Comparison of ENCODE assay signal across 24 cellular contexts in the genomic region with DNA sequence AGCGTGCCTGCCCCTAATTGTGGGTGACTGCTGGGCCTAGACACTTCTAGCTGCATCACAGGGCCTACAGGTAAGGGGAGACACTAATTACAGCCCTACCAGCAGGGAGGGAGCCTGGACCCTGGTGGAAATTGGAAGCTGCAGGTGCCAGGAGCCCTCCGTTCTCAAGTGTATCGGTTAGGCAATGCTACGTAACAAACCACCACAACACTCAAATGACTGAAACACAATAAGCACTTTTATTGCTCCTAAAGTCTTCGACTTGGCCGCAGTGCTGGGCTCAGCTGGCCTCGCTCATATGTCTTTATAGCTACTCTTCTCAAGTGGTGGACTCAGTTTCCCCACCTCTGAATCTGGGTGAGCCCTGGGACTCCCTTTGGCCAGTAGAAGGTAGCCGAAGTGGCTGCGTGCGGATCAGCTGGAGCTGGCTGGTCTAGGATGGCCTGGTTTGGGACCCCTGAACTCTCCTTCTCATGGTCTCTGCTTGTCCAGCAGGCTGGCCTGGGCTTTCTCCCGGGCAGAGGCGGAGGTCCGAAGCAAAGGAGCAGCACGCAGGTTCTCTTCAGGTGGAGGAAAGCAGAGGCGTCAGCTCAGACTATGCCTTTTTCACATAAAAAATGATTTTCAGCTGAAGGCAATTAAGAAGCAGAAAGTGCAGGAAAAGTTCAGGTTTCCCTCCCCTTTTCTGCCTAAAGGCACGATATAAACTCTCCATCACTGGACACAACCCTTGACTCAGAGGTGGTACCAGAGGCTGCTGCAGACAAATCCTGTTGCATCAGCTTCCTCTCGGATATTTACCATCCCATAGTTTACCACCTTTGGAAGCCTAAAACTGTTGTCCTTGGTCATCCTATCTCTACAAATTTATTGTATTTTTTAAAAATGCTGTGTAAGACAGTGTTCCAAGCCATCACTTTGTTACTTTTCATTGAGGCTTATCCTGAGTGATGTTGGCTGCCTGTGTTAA. TPM values are rescaled to one million over a fixed set of nuclear protein-coding genes. Genes with fewer than 3 reads are reported as not detected.
"Had no signal": no experiment of that assay in that cellular context is flagged by ENCODE, and none has a peak within 500 bp of the region (broad histone marks: within the 10 kb centered on the region; RNA-seq: fewer than 3 reads in every experiment).

No MANE protein-coding gene starts in this region.

- H3K9me3 Mint-ChIP-seq: activated B cell treated with CpG ODN at 0.5 μM for 24 hours; activated CD4-positive, alpha-beta T cell treated with anti-CD3 and anti-CD28 coated beads, Interleukin-2, amount 10 ng/mL, durations not matched to agents 24 days and 14 days; activated naive CD4-positive, alpha-beta T cell treated with anti-CD3 and anti-CD28 coated beads, Interleukin-2, amount 50 U/mL, for 72 hours; activated naive CD8-positive, alpha-beta T cell treated with anti-CD3 and anti-CD28 coated beads, Interleukin-2, amount 50 U/mL, for 24 hours; activated T-cell treated with anti-CD3 and anti-CD28 coated beads, Interleukin-2, amount 50 U/mL, for 24 hours; T-helper 1 cell treated with Interleukin-12 subunit alpha and Interleukin-12 subunit beta and Interleukin-4 antibody, amounts not matched to agents 30 μg/mL and 1 μg/mL, for 36 hours had no signal

- H3K9me3 ChIP-seq: ascending aorta, body of pancreas had no signal

- H3K36me3 ChIP-seq: ascending aorta had no signal

- H3K27me3 ChIP-seq: ascending aorta, body of pancreas had no signal

- H3K4me3 Mint-ChIP-seq: activated B cell treated with CpG ODN at 0.5 μM for 24 hours; activated CD4-positive, alpha-beta T cell treated with anti-CD3 and anti-CD28 coated beads, Interleukin-2, amount 10 ng/mL, durations not matched to agents 24 days and 14 days; activated CD8-positive, alpha-beta memory T cell treated with anti-CD3 and anti-CD28 coated beads, Interleukin-2, amount 10 ng/mL, durations not matched to agents 7 days and 5 days; activated naive CD8-positive, alpha-beta T cell treated with anti-CD3 and anti-CD28 coated beads, Interleukin-2, amount 50 U/mL, for 24 hours; activated T-cell treated with anti-CD3 and anti-CD28 coated beads, Interleukin-2, amount 50 U/mL, for 24 hours; T-helper 1 cell treated with Interleukin-12 subunit alpha and Interleukin-12 subunit beta and Interleukin-4 antibody, amounts not matched to agents 30 μg/mL and 1 μg/mL, for 36 hours had no signal

- H3K27ac Mint-ChIP-seq: activated B cell treated with CpG ODN at 0.5 μM for 24 hours; activated CD4-positive, alpha-beta T cell treated with anti-CD3 and anti-CD28 coated beads, Interleukin-2, amount 10 ng/mL, durations not matched to agents 24 days and 14 days; activated CD8-positive, alpha-beta memory T cell treated with anti-CD3 and anti-CD28 coated beads, Interleukin-2, amount 10 ng/mL, durations not matched to agents 7 days and 5 days; activated naive CD4-positive, alpha-beta T cell treated with anti-CD3 and anti-CD28 coated beads, Interleukin-2, amount 50 U/mL, for 72 hours; activated naive CD8-positive, alpha-beta T cell treated with anti-CD3 and anti-CD28 coated beads, Interleukin-2, amount 50 U/mL, for 24 hours; activated T-cell treated with anti-CD3 and anti-CD28 coated beads, Interleukin-2, amount 50 U/mL, for 24 hours; T-helper 1 cell treated with Interleukin-12 subunit alpha and Interleukin-12 subunit beta and Interleukin-4 antibody, amounts not matched to agents 30 μg/mL and 1 μg/mL, for 36 hours had no signal

- H3K4me3 ChIP-seq: ascending aorta, body of pancreas had no signal

- ATAC-seq: activated CD8-positive, alpha-beta memory T cell treated with anti-CD3 and anti-CD28 coated beads, Interleukin-2, amount 10 ng/mL, durations not matched to agents 7 days and 5 days; activated naive CD4-positive, alpha-beta T cell treated with anti-CD3 and anti-CD28 coated beads, Interleukin-2, amount 50 U/mL, for 72 hours; activated naive CD8-positive, alpha-beta T cell treated with anti-CD3 and anti-CD28 coated beads, Interleukin-2, amount 50 U/mL, for 24 hours; body of pancreas; PC-3 had no signal

- H3K36me3 Mint-ChIP-seq: activated CD8-positive, alpha-beta memory T cell treated with anti-CD3 and anti-CD28 coated beads, Interleukin-2, amount 10 ng/mL, durations not matched to agents 7 days and 5 days; activated naive CD4-positive, alpha-beta T cell treated with anti-CD3 and anti-CD28 coated beads, Interleukin-2, amount 50 U/mL, for 72 hours had no signal

- H3K27me3 Mint-ChIP-seq: activated B cell treated with CpG ODN at 0.5 μM for 24 hours; activated CD8-positive, alpha-beta memory T cell treated with anti-CD3 and anti-CD28 coated beads, Interleukin-2, amount 10 ng/mL, durations not matched to agents 7 days and 5 days had no signal

- DNase-seq: activated B cell treated with CpG ODN at 0.5 μM for 24 hours; activated CD4-positive, alpha-beta T cell treated with anti-CD3 and anti-CD28 coated beads for 1 hour; activated CD4-positive, alpha-beta T cell treated with anti-CD3 and anti-CD28 coated beads, Interleukin-2, amount 10 ng/mL, durations not matched to agents 24 days and 14 days; activated CD4-positive, alpha-beta T cell treated with anti-CD3 and anti-CD28 coated beads, Interleukin-2, amount 50 U/mL, for 48 hours; activated CD8-positive, alpha-beta memory T cell treated with anti-CD3 and anti-CD28 coated beads, Interleukin-2, amount 10 ng/mL, durations not matched to agents 7 days and 5 days; activated effector memory CD4-positive, alpha-beta T cell treated with anti-CD3 and anti-CD28 coated beads, Interleukin-2, amount 50 U/mL, for 16 hours; activated naive CD4-positive, alpha-beta T cell treated with Interleukin-2 at 50 U/mL for 16 hours; activated naive CD8-positive, alpha-beta T cell treated with anti-CD3 and anti-CD28 coated beads, Interleukin-2, amount 50 U/mL, for 24 hours; activated T-cell treated with anti-CD3 and anti-CD28 coated beads, Interleukin-2, amount 50 U/mL, for 24 hours; amniotic stem cell; body of pancreas; central memory CD4-positive, alpha-beta T cell; Kasumi-1; NCI-H146; NCI-H187 treated with DMSO at 0.1 percent for 48 hours; NCI-H2081 treated with DMSO at 0.1 percent for 48 hours; NCI-H2227 treated with DMSO at 0.1 percent for 48 hours; NCI-H526 treated with DMSO at 0.1 percent for 48 hours; NCI-H82; PC-3; SHP77 treated with DMSO at 0.1 percent for 48 hours had no signal

- H3K27ac ChIP-seq: ascending aorta, body of pancreas had no signal

- H3K4me1 Mint-ChIP-seq: activated B cell treated with CpG ODN at 0.5 μM for 24 hours; activated CD8-positive, alpha-beta memory T cell treated with anti-CD3 and anti-CD28 coated beads, Interleukin-2, amount 10 ng/mL, durations not matched to agents 7 days and 5 days; activated naive CD8-positive, alpha-beta T cell treated with anti-CD3 and anti-CD28 coated beads, Interleukin-2, amount 50 U/mL, for 24 hours had no signal

- H3K4me1 ChIP-seq: ascending aorta, body of pancreas had no signal

RNA-seq across cellular contexts. Expression of gene CHST6, which starts 22.0 kb away (rescaled TPM):
- total RNA-seq: activated CD4-positive, alpha-beta T cell treated with anti-CD3 and anti-CD28 coated beads, Interleukin-2, amount 10 ng/mL, durations not matched to agents 24 days and 14 days; activated naive CD4-positive, alpha-beta T cell treated with anti-CD3 and anti-CD28 coated beads, Interleukin-2, amount 50 U/mL, for 72 hours had no signal
